ENCODE assay signal across 25 cellular contexts in genomic region chr5:145939532-145940065, GRCh38. TPM values are rescaled to one million over a fixed set of nuclear protein-coding genes. Genes with fewer than 3 reads are reported as not detected.
DNase-seq lines count a peak whose midpoint lies in the region; ATAC-seq and TF ChIP-seq lines count a peak whose summit lies in the region.
"Had no signal": no experiment of that assay in that cellular context is flagged by ENCODE, and none has a peak within 500 bp of the region (broad histone marks: within the 10 kb centered on the region; RNA-seq: fewer than 3 reads in every experiment).

No MANE protein-coding gene starts in this region.

- H3K36me3 ChIP-seq in esophagus squamous epithelium (no peaks in the 10 kb centered on the region), MG63 (no peaks in the 10 kb centered on the region)
- H3K36me3 ChIP-seq: neutrophil, thoracic aorta had no signal

- ATAC-seq in HG02885 (IDR thresholded peaks at IDR 0.05; ENCODE audit: poor library complexity, unreplicated experiment), result no peak
- ATAC-seq: activated CD4-positive, CD25-positive, alpha-beta regulatory T cell treated with anti-CD3 and anti-CD28 coated beads, Interleukin-2, amount 50 U/mL, for 24 hours; effector memory CD8-positive, alpha-beta T cell; GM12878; left lobe of liver had no signal

- POLR2A ChIA-PET in RWPE1 (lab: Yijun Ruan, JAX; ENCODE audit: low non-redundant PET), result interaction anchor here (0.7 kb wide), 2 partner anchors 29 to 36 kb away, joined by 3 read pairs; no protein-coding TSS in a partner anchor

- intact Hi-C loops in esophagus squamous epithelium (cut with DNase I) (no loop called here), dorsolateral prefrontal cortex (cut with DNase I) (no loop called here)

- 34 to 42% methylated on average over 4 of the region's 4 CpGs for WGBS in esophagus squamous epithelium, 2 donors

- H3K9me3 ChIP-seq in esophagus squamous epithelium (no peaks in the 10 kb centered on the region), MG63 (no peaks in the 10 kb centered on the region)
- H3K9me3 ChIP-seq: mucosa of descending colon, neutrophil, thoracic aorta had no signal

- H3K27me3 ChIP-seq in esophagus squamous epithelium, result peaks cover 0 to 5% (median 0%) of the 10 kb centered on the region in 4 donors
- no peaks in the 10 kb centered on the region for H3K27me3 ChIP-seq in MG63
- peaks cover 0 to 17% (median 0%) of the 10 kb centered on the region in 45 donors for H3K27me3 ChIP-seq in dorsolateral prefrontal cortex

- CTCF ChIA-PET in RWPE1 (lab: Yijun Ruan, JAX), result interaction anchor here (0.6 to 0.9 kb wide), 3 partner anchors 36 to 79 kb away, joined by 3 to 4 read pairs (median 3); no protein-coding TSS in a partner anchor

- TF ChIP-seq CTCF in RWPE1 (conservative IDR thresholded peaks at IDR 0.05; ENCODE audit: low read depth), result no peak
- no peak for TF ChIP-seq CTCF in esophagus squamous epithelium (IDR thresholded peaks at IDR 0.05)
- no peak for TF ChIP-seq CTCF in retinal pigment epithelial cell (conservative IDR thresholded peaks at IDR 0.05; ENCODE audit: low read depth, low read length)
- TF ChIP-seq CTCF in dorsolateral prefrontal cortex (IDR thresholded peaks at IDR 0.05 in 54 of 56, conservative IDR thresholded peaks at IDR 0.05 in 2 of 56; ENCODE audit: low read depth in 1 of 56, partially characterized antibody in 56 of 56), result no peak

- peaks cover 12 to 94% (median 19%) of the 10 kb centered on the region in 3 donors for H3K4me1 ChIP-seq in esophagus squamous epithelium

- H3K27ac ChIP-seq in RWPE1 (peak overlapping the region; percentile 51), esophagus squamous epithelium (peak overlapping the region; percentile 80 to 94 (median 92)), dorsolateral prefrontal cortex (peak overlapping the region in 9 of 59 donors; percentile 0 to 53 (median 14))
- H3K27ac ChIP-seq: C4-2B, neutrophil, SK-N-MC, thoracic aorta had no signal

- DNase-seq in Daoy (ENCODE audit: low read depth) (peak; percentile 15), RWPE1 (ENCODE audit: low spot score) (no peak), esophagus squamous epithelium (lab: John Stamatoyannopoulos, UW) (no peak), retinal pigment epithelial cell (ENCODE audit: low read depth) (no peak), MG63 (no peak), dorsolateral prefrontal cortex (no peak), NCI-H146 treated with DMSO at 0.1 percent for 48 hours (lab: John Stamatoyannopoulos, UW; ENCODE audit: unreplicated experiment) (no peak)
- DNase-seq: activated naive CD4-positive, alpha-beta T cell treated with anti-CD3 and anti-CD28 coated beads, Interleukin-2, amount 50 U/mL, for 16 hours; activated T-cell treated with anti-CD3 and anti-CD28 coated beads, Interleukin-2, amount 50 U/mL, for 24 hours; aorta; DMS 273 treated with DMSO at 0.1 percent for 48 hours; effector memory CD8-positive, alpha-beta T cell; Karpas-422; NCI-H1105; NCI-H2081 treated with DMSO at 0.1 percent for 48 hours; NCI-H446 treated with DMSO at 0.1 percent for 48 hours had no signal

- TF ChIP-seq POLR2A in esophagus squamous epithelium (IDR thresholded peaks at IDR 0.05), result no peak

- H3K4me3 ChIP-seq in esophagus squamous epithelium (peak overlapping the region; percentile 54 to 70 (median 58)), retinal pigment epithelial cell (ENCODE audit: low read length) (peak overlapping the region; percentile 71), MG63 (no peak overlapping the region), dorsolateral prefrontal cortex (peak overlapping the region in 1 of 59 donors; percentile 10)
- H3K4me3 ChIP-seq: GM12878, mucosa of descending colon, SK-N-MC had no signal

RNA-seq across cellular contexts. Expression of gene SH3RF2, which starts 3.2 kb away (rescaled TPM):
- total RNA-seq in Daoy (2014; rRNA removed; shearing (Covaris generic)), result 11.6 and 11.9 TPM in 2 replicates
- total RNA-seq in esophagus squamous epithelium, result 10 to 100 TPM; 33.4 to 63.1 (median 59.1) TPM
- 0.26 and 1.2 TPM in 2 replicates for total RNA-seq in MG63 (2014; rRNA removed; shearing (Covaris generic); ENCODE audit: low replicate concordance)
- 10 to 100 TPM in 2 of 120 experiments, 1 to 10 TPM in 117, under 1 TPM in 1; 0.91 to 10.7 (median 4.7) TPM for total RNA-seq in dorsolateral prefrontal cortex
